ENCODE assay signal across 1 cellular context in genomic region chr5:78747703-78748359, GRCh38.
TF ChIP-seq lines count a peak whose summit lies in the region.

No MANE protein-coding gene starts in this region.

TF ChIP-seq in SK-N-SH, 30 proteins besides CTCF, POLR2A, EP300 and RAD21 (continued from another document):
- TF ChIP-seq, protein P1, sequence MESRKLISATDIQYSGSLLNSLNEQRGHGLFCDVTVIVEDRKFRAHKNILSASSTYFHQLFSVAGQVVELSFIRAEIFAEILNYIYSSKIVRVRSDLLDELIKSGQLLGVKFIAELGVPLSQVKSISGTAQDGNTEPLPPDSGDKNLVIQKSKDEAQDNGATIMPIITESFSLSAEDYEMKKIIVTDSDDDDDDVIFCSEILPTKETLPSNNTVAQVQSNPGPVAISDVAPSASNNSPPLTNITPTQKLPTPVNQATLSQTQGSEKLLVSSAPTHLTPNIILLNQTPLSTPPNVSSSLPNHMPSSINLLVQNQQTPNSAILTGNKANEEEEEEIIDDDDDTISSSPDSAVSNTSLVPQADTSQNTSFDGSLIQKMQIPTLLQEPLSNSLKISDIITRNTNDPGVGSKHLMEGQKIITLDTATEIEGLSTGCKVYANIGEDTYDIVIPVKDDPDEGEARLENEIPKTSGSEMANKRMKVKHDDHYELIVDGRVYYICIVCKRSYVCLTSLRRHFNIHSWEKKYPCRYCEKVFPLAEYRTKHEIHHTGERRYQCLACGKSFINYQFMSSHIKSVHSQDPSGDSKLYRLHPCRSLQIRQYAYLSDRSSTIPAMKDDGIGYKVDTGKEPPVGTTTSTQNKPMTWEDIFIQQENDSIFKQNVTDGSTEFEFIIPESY (IDR thresholded peaks at IDR 0.05; ENCODE audit: borderline replicate concordance, low read depth): no peak
